21 cellular contexts compared by ENCODE assay signal in genomic region chr17:66422181-66422580, GRCh38.
DNase-seq lines count a peak whose midpoint lies in the region; ATAC-seq and TF ChIP-seq lines count a peak whose summit lies in the region.
"Had no signal": no experiment of that assay in that cellular context is flagged by ENCODE, and none has a peak within 500 bp of the region (broad histone marks: within the 10 kb centered on the region; RNA-seq: fewer than 3 reads in every experiment).

No MANE protein-coding gene starts in this region.

- H3K27me3 Mint-ChIP-seq in Calu3 (ENCODE audit: unreplicated experiment) (no peaks in the 10 kb centered on the region), nephron (ENCODE audit: low read depth) (peaks cover 4% of the 10 kb centered on the region)
- H3K27me3 Mint-ChIP-seq in natural killer cell treated with Interleukin-12 subunit alpha and Interleukin-12 subunit beta and Interleukin-15 and Interleukin-18, amount 100 ng/mL, for 72 hours, result no peaks in the 10 kb centered on the region
- H3K27me3 Mint-ChIP-seq: activated B cell treated with CpG ODN at 0.5 μM for 24 hours, type B pancreatic cell had no signal

- CTCF ChIA-PET in Calu3 (lab: Charles Lee), result interaction anchor here (0.8 kb wide), 1 partner anchor 118 kb away, joined by 6 read pairs; no protein-coding TSS in a partner anchor

- H3K36me3 Mint-ChIP-seq in Calu3 (ENCODE audit: insufficient read depth, unreplicated experiment), result peaks cover 26% of the 10 kb centered on the region
- H3K36me3 Mint-ChIP-seq in nephron (ENCODE audit: low read depth), result peaks cover 4% of the 10 kb centered on the region
- H3K36me3 Mint-ChIP-seq in natural killer cell treated with Interleukin-12 subunit alpha and Interleukin-12 subunit beta and Interleukin-15 and Interleukin-18, amount 100 ng/mL, for 72 hours, result no peaks in the 10 kb centered on the region

- intact Hi-C loops in Calu3 (cut with micrococcal nuclease; ENCODE audit: unreplicated experiment), result loop anchor here (2.0 kb wide), 1 partner anchor 35 kb away; no protein-coding TSS in a partner anchor

- DNase-seq in Calu3 (no peak), M059J (ENCODE audit: low read depth) (peak; percentile 46), amniotic epithelial cell (ENCODE audit: low read depth) (peak; percentile 23), NCI-H1417 (lab: John Stamatoyannopoulos, UW) (no peak), caudate nucleus (lab: John Stamatoyannopoulos, UW) (no peak), nucleus accumbens (lab: John Stamatoyannopoulos, UW) (no peak)
- no peak for DNase-seq in natural killer cell treated with Interleukin-12 subunit alpha and Interleukin-12 subunit beta and Interleukin-15 and Interleukin-18, amount 100 ng/mL, for 72 hours (ENCODE audit: low spot score)
- DNase-seq: activated B cell treated with CpG ODN at 0.5 μM for 24 hours; activated naive CD4-positive, alpha-beta T cell; DMS79; effector CD8-positive, alpha-beta T cell; hippocampal formation; left cardiac atrium; mucosa of descending colon; NCI-H82; ovary; Peyer's patch had no signal

- no peaks in the 10 kb centered on the region for H3K9me3 Mint-ChIP-seq in Calu3 (ENCODE audit: low read depth, unreplicated experiment)
- peaks cover 5% of the 10 kb centered on the region for H3K9me3 Mint-ChIP-seq in nephron
- no peaks in the 10 kb centered on the region for H3K9me3 Mint-ChIP-seq in natural killer cell treated with Interleukin-12 subunit alpha and Interleukin-12 subunit beta and Interleukin-15 and Interleukin-18, amount 100 ng/mL, for 72 hours
- H3K9me3 Mint-ChIP-seq: activated B cell treated with CpG ODN at 0.5 μM for 24 hours, type B pancreatic cell had no signal

- no peak for TF ChIP-seq CTCF in Calu3 (IDR thresholded peaks at IDR 0.05; ENCODE audit: unreplicated experiment)
- no peak for TF ChIP-seq CTCF in nephron (IDR thresholded peaks at IDR 0.05; ENCODE audit: unreplicated experiment in 3 of 3)

- H3K4me3 Mint-ChIP-seq in Calu3 (ENCODE audit: low read depth, unreplicated experiment), result peak overlapping the region; percentile 54
- no peak overlapping the region for H3K4me3 Mint-ChIP-seq in nephron
- H3K4me3 Mint-ChIP-seq in natural killer cell treated with Interleukin-12 subunit alpha and Interleukin-12 subunit beta and Interleukin-15 and Interleukin-18, amount 100 ng/mL, for 72 hours, result no peak overlapping the region
- H3K4me3 Mint-ChIP-seq: activated B cell treated with CpG ODN at 0.5 μM for 24 hours, type B pancreatic cell had no signal

- TSS peak; percentile 8 for BruUV-seq in Calu3 (replicated peaks; lab: Mats Ljungman, UMichigan)

- peak overlapping the region; percentile 89 for H3K27ac Mint-ChIP-seq in Calu3 (ENCODE audit: unreplicated experiment)
- peak overlapping the region in 2 of 3 experiments; percentile 6 to 23 for H3K27ac Mint-ChIP-seq in nephron
- no peak overlapping the region for H3K27ac Mint-ChIP-seq in natural killer cell treated with Interleukin-12 subunit alpha and Interleukin-12 subunit beta and Interleukin-15 and Interleukin-18, amount 100 ng/mL, for 72 hours
- H3K27ac Mint-ChIP-seq: activated B cell treated with CpG ODN at 0.5 μM for 24 hours, type B pancreatic cell had no signal

- no peak for ATAC-seq in natural killer cell treated with Interleukin-12 subunit alpha and Interleukin-12 subunit beta and Interleukin-15 and Interleukin-18, amount 100 ng/mL, for 72 hours
- ATAC-seq: left cardiac atrium, mucosa of descending colon had no signal

- H3K27ac ChIP-seq in caudate nucleus (ENCODE audit: low read depth, low read length), result no peak overlapping the region
- H3K27ac ChIP-seq: breast epithelium, C4-2B, ovary, Peyer's patch had no signal

- H3K4me1 Mint-ChIP-seq in Calu3 (ENCODE audit: low read depth, unreplicated experiment), result peaks cover 68% of the 10 kb centered on the region
- H3K4me1 Mint-ChIP-seq in nephron, result peaks cover 17% of the 10 kb centered on the region
- peaks cover 26 to 27% of the 10 kb centered on the region in 2 donors for H3K4me1 Mint-ChIP-seq in natural killer cell treated with Interleukin-12 subunit alpha and Interleukin-12 subunit beta and Interleukin-15 and Interleukin-18, amount 100 ng/mL, for 72 hours (ENCODE audit: low read depth in 2 of 2)
- H3K4me1 Mint-ChIP-seq: activated B cell treated with CpG ODN at 0.5 μM for 24 hours had no signal

Comparison
In these comparisons a context has a peak if more than half of its experiments do, and no peak if none do; other contexts are left out.
1. DNase-seq: peak in M059J (single experiment) and amniotic epithelial cell (single experiment); none in Calu3 (single experiment), NCI-H1417 (0 of 3), caudate nucleus (0 of 61), nucleus accumbens (0 of 56) and natural killer cell treated with Interleukin-12 subunit alpha and Interleukin-12 subunit beta and Interleukin-15 and Interleukin-18, amount 100 ng/mL, for 72 hours (single experiment).
2. H3K27ac Mint-ChIP-seq: peak in Calu3 (single experiment) and nephron (2 of 3); none in natural killer cell treated with Interleukin-12 subunit alpha and Interleukin-12 subunit beta and Interleukin-15 and Interleukin-18, amount 100 ng/mL, for 72 hours (0 of 2).